In genomic region chr7:127107601-127108007, GRCh38 we compare ENCODE assay signal across 1 cellular context.
TF ChIP-seq lines count a peak whose summit lies in the region.

No MANE protein-coding gene starts in this region.

TF ChIP-seq in HepG2, 621 proteins besides CTCF, POLR2A, EP300 and RAD21 (continued from another document and continues in another):
- TF ChIP-seq ZNF646 (CRISPR knock-in tag; IDR thresholded peaks at IDR 0.05) (no peak), RELA (CRISPR knock-in tag; IDR thresholded peaks at IDR 0.05) (no peak), ZNF772 (CRISPR knock-in tag; IDR thresholded peaks at IDR 0.05) (0 out of 2 replicates have a peak, but pooled peaks have one; percentile 59), ETV6 (CRISPR knock-in tag; conservative IDR thresholded peaks at IDR 0.05) (peak; percentile 67; the same call in 1 of the 2 replicates), ZNF609 (CRISPR knock-in tag; IDR thresholded peaks at IDR 0.05; ENCODE audit: borderline replicate concordance) (no peak), ZBTB8A (CRISPR knock-in tag; IDR thresholded peaks at IDR 0.05; ENCODE audit: borderline replicate concordance, low read depth) (no peak), ZNF18 (CRISPR knock-in tag; IDR thresholded peaks at IDR 0.05; ENCODE audit: insufficient replicate concordance) (peak; percentile 61), ZNF224 (CRISPR knock-in tag; IDR thresholded peaks at IDR 0.05) (no peak), ZNF891 (CRISPR knock-in tag; IDR thresholded peaks at IDR 0.05) (no peak), NFAT5 (CRISPR knock-in tag; IDR thresholded peaks at IDR 0.05) (peak; percentile 88; the same call in 1 of the 2 replicates), ZNF792 (CRISPR knock-in tag; IDR thresholded peaks at IDR 0.05) (peak; percentile 79), RFXANK (CRISPR knock-in tag; IDR thresholded peaks at IDR 0.05) (0 out of 2 replicates have a peak, but pooled peaks have one; percentile 67), SMARCE1 (IDR thresholded peaks at IDR 0.05; ENCODE audit: borderline replicate concordance) (no peak), DBP (CRISPR knock-in tag; IDR thresholded peaks at IDR 0.05; ENCODE audit: not compliant biosample characterization) (no peak), MYPOP (CRISPR knock-in tag; IDR thresholded peaks at IDR 0.05) (no peak), ZNF280D (CRISPR knock-in tag; IDR thresholded peaks at IDR 0.05) (no peak), ATF2 (CRISPR knock-in tag; IDR thresholded peaks at IDR 0.05) (peak; percentile 74; the same call in 1 of the 2 replicates), ZFP36L2 (CRISPR knock-in tag; IDR thresholded peaks at IDR 0.05) (peak; percentile 92), ZNF850 (CRISPR knock-in tag; conservative IDR thresholded peaks at IDR 0.05) (no peak), DNMT3B (CRISPR knock-in tag; conservative IDR thresholded peaks at IDR 0.05) (peak; percentile 99), SRY (CRISPR knock-in tag; IDR thresholded peaks at IDR 0.05) (peak; percentile 96), FOXK1 (CRISPR knock-in tag; IDR thresholded peaks at IDR 0.05; ENCODE audit: borderline replicate concordance, low read depth) (peak; percentile 74; the same call in 1 of the 2 replicates), TBP (CRISPR knock-in tag; IDR thresholded peaks at IDR 0.05) (no peak), ZNF468 (CRISPR knock-in tag; IDR thresholded peaks at IDR 0.05) (no peak), NFE2 (CRISPR knock-in tag; IDR thresholded peaks at IDR 0.05) (0 out of 2 replicates have a peak, but pooled peaks have one; percentile 8), ZSCAN22 (CRISPR knock-in tag; IDR thresholded peaks at IDR 0.05) (no peak), MLX (CRISPR knock-in tag; IDR thresholded peaks at IDR 0.05) (no peak)
